ENCODE assay signal across 1 cellular context in the genomic region with DNA sequence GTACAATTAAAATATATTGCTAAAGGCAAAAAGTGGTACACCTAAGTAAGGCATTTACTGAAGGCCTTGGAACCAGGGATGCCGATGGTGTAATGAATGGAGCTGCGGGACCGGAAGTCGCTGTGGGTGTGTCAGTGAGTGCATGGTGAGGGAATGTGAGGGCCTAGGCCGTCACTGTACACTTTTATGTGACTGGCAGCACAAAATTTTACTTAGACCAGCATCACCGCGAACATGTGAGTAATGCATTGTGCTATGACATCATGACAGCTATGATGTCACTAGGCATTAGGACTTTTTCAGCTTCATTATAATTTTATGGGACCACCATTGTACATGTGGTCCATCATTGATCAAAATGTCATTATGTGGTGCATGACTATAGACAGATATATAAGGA.
TF ChIP-seq lines count a peak whose summit lies in the region.

No MANE protein-coding gene starts in this region.

TF ChIP-seq in HEK293, 187 proteins besides CTCF, POLR2A, EP300 and RAD21 (continued from another document):
- no peak for TF ChIP-seq PRDM6 (tag by site-specific recombination; IDR thresholded peaks at IDR 0.05)
- no peak for TF ChIP-seq ZNF549 (tag by site-specific recombination; IDR thresholded peaks at IDR 0.05)
- no peak for TF ChIP-seq ZNF621 (tag by site-specific recombination; IDR thresholded peaks at IDR 0.05)
- no peak for TF ChIP-seq ZNF174 (tag by site-specific recombination; IDR thresholded peaks at IDR 0.05)
- TF ChIP-seq ZEB2 (tag by site-specific recombination; IDR thresholded peaks at IDR 0.05), result no peak
- no peak for TF ChIP-seq ZNF221 (tag by site-specific recombination; IDR thresholded peaks at IDR 0.05; ENCODE audit: borderline replicate concordance)
